1 cellular context compared by ENCODE assay signal in the genomic region with DNA sequence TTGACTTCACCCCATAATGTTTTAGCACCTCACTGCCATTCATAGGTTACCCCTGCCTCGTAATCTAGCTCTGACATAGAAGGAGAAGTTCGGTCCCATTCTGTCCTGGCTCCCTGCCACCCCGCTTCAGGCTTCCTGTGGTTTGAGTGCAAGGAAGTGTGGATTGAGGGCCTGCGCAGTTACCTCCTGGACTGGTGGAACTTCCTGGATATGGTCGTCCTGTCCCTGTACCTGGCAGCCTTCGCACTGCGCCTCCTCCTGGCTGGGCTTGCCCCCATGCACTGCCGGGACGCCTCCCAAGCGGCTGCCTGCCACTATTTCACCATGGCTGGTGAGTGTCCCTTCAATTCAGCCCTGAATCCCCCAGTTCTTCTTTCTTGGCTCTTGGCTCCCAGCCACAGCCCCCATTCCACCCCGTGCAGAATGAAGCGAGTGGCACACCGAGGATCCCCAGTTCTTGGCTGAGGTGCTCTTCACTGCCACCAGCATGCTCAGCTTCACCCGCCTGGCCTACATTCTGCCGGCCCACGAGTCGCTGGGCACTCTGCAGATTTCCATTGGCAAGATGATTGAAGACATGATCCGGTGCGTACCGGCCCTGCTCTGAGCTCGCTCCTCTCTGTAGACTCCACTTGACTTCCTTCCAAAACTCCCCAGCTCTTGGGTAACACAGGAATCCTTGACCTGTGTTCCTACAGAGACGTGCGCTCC.
TF ChIP-seq lines count a peak whose summit lies in the region.

No MANE protein-coding gene starts in this region.

TF ChIP-seq in GM12878, 131 proteins besides CTCF, POLR2A, EP300 and RAD21:
- no peak for TF ChIP-seq ESRRA (IDR thresholded peaks at IDR 0.05; ENCODE audit: low read length)
- TF ChIP-seq ZSCAN29 (IDR thresholded peaks at IDR 0.05): no peak
- no peak for TF ChIP-seq EED (IDR thresholded peaks at IDR 0.05; ENCODE audit: low read depth)
- no peak for TF ChIP-seq RAD51 (IDR thresholded peaks at IDR 0.05)
- TF ChIP-seq NR2F1 (conservative IDR thresholded peaks at IDR 0.05): no peak
- TF ChIP-seq, protein P1, sequence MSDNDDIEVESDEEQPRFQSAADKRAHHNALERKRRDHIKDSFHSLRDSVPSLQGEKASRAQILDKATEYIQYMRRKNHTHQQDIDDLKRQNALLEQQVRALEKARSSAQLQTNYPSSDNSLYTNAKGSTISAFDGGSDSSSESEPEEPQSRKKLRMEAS (IDR thresholded peaks at IDR 0.05; ENCODE audit: low read depth, low read length): no peak
- no peak for TF ChIP-seq NRF1 (conservative IDR thresholded peaks at IDR 0.05; ENCODE audit: low read depth, low read length)
- no peak for TF ChIP-seq YY1 (IDR thresholded peaks at IDR 0.05; ENCODE audit: low read depth, low read length)
- TF ChIP-seq NBN (IDR thresholded peaks at IDR 0.05): no peak
- TF ChIP-seq, protein P2, sequence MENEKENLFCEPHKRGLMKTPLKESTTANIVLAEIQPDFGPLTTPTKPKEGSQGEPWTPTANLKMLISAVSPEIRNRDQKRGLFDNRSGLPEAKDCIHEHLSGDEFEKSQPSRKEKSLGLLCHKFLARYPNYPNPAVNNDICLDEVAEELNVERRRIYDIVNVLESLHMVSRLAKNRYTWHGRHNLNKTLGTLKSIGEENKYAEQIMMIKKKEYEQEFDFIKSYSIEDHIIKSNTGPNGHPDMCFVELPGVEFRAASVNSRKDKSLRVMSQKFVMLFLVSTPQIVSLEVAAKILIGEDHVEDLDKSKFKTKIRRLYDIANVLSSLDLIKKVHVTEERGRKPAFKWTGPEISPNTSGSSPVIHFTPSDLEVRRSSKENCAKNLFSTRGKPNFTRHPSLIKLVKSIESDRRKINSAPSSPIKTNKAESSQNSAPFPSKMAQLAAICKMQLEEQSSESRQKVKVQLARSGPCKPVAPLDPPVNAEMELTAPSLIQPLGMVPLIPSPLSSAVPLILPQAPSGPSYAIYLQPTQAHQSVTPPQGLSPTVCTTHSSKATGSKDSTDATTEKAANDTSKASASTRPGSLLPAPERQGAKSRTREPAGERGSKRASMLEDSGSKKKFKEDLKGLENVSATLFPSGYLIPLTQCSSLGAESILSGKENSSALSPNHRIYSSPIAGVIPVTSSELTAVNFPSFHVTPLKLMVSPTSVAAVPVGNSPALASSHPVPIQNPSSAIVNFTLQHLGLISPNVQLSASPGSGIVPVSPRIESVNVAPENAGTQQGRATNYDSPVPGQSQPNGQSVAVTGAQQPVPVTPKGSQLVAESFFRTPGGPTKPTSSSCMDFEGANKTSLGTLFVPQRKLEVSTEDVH (IDR thresholded peaks at IDR 0.05; ENCODE audit: low read depth, partially characterized antibody): no peak
- TF ChIP-seq, protein P3, sequence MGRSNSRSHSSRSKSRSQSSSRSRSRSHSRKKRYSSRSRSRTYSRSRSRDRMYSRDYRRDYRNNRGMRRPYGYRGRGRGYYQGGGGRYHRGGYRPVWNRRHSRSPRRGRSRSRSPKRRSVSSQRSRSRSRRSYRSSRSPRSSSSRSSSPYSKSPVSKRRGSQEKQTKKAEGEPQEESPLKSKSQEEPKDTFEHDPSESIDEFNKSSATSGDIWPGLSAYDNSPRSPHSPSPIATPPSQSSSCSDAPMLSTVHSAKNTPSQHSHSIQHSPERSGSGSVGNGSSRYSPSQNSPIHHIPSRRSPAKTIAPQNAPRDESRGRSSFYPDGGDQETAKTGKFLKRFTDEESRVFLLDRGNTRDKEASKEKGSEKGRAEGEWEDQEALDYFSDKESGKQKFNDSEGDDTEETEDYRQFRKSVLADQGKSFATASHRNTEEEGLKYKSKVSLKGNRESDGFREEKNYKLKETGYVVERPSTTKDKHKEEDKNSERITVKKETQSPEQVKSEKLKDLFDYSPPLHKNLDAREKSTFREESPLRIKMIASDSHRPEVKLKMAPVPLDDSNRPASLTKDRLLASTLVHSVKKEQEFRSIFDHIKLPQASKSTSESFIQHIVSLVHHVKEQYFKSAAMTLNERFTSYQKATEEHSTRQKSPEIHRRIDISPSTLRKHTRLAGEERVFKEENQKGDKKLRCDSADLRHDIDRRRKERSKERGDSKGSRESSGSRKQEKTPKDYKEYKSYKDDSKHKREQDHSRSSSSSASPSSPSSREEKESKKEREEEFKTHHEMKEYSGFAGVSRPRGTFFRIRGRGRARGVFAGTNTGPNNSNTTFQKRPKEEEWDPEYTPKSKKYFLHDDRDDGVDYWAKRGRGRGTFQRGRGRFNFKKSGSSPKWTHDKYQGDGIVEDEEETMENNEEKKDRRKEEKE (IDR thresholded peaks at IDR 0.05): no peak
- TF ChIP-seq CBX3 (IDR thresholded peaks at IDR 0.05; ENCODE audit: borderline replicate concordance, low read depth): no peak
- TF ChIP-seq, protein P4, sequence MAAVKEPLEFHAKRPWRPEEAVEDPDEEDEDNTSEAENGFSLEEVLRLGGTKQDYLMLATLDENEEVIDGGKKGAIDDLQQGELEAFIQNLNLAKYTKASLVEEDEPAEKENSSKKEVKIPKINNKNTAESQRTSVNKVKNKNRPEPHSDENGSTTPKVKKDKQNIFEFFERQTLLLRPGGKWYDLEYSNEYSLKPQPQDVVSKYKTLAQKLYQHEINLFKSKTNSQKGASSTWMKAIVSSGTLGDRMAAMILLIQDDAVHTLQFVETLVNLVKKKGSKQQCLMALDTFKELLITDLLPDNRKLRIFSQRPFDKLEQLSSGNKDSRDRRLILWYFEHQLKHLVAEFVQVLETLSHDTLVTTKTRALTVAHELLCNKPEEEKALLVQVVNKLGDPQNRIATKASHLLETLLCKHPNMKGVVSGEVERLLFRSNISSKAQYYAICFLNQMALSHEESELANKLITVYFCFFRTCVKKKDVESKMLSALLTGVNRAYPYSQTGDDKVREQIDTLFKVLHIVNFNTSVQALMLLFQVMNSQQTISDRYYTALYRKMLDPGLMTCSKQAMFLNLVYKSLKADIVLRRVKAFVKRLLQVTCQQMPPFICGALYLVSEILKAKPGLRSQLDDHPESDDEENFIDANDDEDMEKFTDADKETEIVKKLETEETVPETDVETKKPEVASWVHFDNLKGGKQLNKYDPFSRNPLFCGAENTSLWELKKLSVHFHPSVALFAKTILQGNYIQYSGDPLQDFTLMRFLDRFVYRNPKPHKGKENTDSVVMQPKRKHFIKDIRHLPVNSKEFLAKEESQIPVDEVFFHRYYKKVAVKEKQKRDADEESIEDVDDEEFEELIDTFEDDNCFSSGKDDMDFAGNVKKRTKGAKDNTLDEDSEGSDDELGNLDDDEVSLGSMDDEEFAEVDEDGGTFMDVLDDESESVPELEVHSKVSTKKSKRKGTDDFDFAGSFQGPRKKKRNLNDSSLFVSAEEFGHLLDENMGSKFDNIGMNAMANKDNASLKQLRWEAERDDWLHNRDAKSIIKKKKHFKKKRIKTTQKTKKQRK (IDR thresholded peaks at IDR 0.05; ENCODE audit: low read depth, low read length): no peak
- no peak for TF ChIP-seq NR2C1 (IDR thresholded peaks at IDR 0.05)
- TF ChIP-seq SMAD5 (IDR thresholded peaks at IDR 0.05; ENCODE audit: low read depth): no peak
- no peak for TF ChIP-seq ZNF622 (IDR thresholded peaks at IDR 0.05)
- TF ChIP-seq LARP7 (IDR thresholded peaks at IDR 0.05): no peak
- TF ChIP-seq TCF12 (IDR thresholded peaks at IDR 0.05; ENCODE audit: low read depth, low read length): no peak
- no peak for TF ChIP-seq CHD1 (IDR thresholded peaks at IDR 0.05; ENCODE audit: low read depth, low read length)
- TF ChIP-seq ZNF384 (IDR thresholded peaks at IDR 0.05; ENCODE audit: borderline replicate concordance, low read depth, low read length): no peak
